1 cellular context compared by ENCODE assay signal in genomic region chr14:101588990-101589389, GRCh38.
A peak's percentile ranks its signal among the peaks of the same experiment; 100 is the strongest.
TF ChIP-seq lines count a peak whose summit lies in the region.

No MANE protein-coding gene starts in this region.

TF ChIP-seq in HepG2, 621 proteins besides CTCF, POLR2A, EP300 and RAD21 (continued from another document and continues in another):
- TF ChIP-seq ZNF281 (CRISPR knock-in tag; IDR thresholded peaks at IDR 0.05; ENCODE audit: borderline replicate concordance) (peak; percentile 51; the same call in 1 of the 2 replicates), FOXP4 (CRISPR knock-in tag; IDR thresholded peaks at IDR 0.05) (peak; percentile 73), ZFP37 (CRISPR knock-in tag; IDR thresholded peaks at IDR 0.05; ENCODE audit: borderline replicate concordance) (no peak), ELF3 (CRISPR knock-in tag; IDR thresholded peaks at IDR 0.05) (peak; percentile 62), ATM (IDR thresholded peaks at IDR 0.05; ENCODE audit: borderline replicate concordance) (no peak), ATF2 (CRISPR knock-in tag; IDR thresholded peaks at IDR 0.05) (no peak), ZBTB20 (CRISPR knock-in tag; IDR thresholded peaks at IDR 0.05; ENCODE audit: borderline replicate concordance, low read depth) (no peak), MYC (CRISPR knock-in tag; IDR thresholded peaks at IDR 0.05; ENCODE audit: borderline replicate concordance) (peak; percentile 50; the same call in 1 of the 2 replicates), ISL2 (CRISPR knock-in tag; IDR thresholded peaks at IDR 0.05) (no peak), ZNF746 (CRISPR knock-in tag; IDR thresholded peaks at IDR 0.05) (no peak), CBFB (CRISPR knock-in tag; IDR thresholded peaks at IDR 0.05) (no peak), JUNB (CRISPR knock-in tag; IDR thresholded peaks at IDR 0.05; ENCODE audit: borderline replicate concordance) (no peak), RAD51 (IDR thresholded peaks at IDR 0.05; ENCODE audit: borderline replicate concordance) (no peak), BCL6 (CRISPR knock-in tag; IDR thresholded peaks at IDR 0.05) (0 out of 2 replicates have a peak, but pooled peaks have one; percentile 8), HMG20A (CRISPR knock-in tag; IDR thresholded peaks at IDR 0.05; ENCODE audit: borderline replicate concordance) (no peak), ETV5 (CRISPR knock-in tag; IDR thresholded peaks at IDR 0.05; ENCODE audit: borderline replicate concordance) (peak; percentile 57; the same call in 1 of the 2 replicates), PHF21A (CRISPR knock-in tag; IDR thresholded peaks at IDR 0.05) (peak; percentile 30; the same call in 1 of the 2 replicates), ZNF34 (CRISPR knock-in tag; IDR thresholded peaks at IDR 0.05; ENCODE audit: borderline replicate concordance) (no peak), ATRX (CRISPR knock-in tag; IDR thresholded peaks at IDR 0.05; ENCODE audit: borderline replicate concordance) (no peak), BRF2 (CRISPR knock-in tag; IDR thresholded peaks at IDR 0.05) (no peak), DR1 (CRISPR knock-in tag; IDR thresholded peaks at IDR 0.05) (no peak), ZNF687 (CRISPR knock-in tag; IDR thresholded peaks at IDR 0.05) (peak; percentile 52), ADNP (CRISPR knock-in tag; IDR thresholded peaks at IDR 0.05) (0 out of 2 replicates have a peak, but pooled peaks have one; percentile 16), GLI4 (CRISPR knock-in tag; IDR thresholded peaks at IDR 0.05; ENCODE audit: borderline replicate concordance) (no peak), HMGXB3 (CRISPR knock-in tag; IDR thresholded peaks at IDR 0.05; ENCODE audit: borderline replicate concordance) (no peak), U2AF2 (IDR thresholded peaks at IDR 0.05; ENCODE audit: low read depth, low read length) (no peak), BCL3 (CRISPR knock-in tag; IDR thresholded peaks at IDR 0.05) (0 out of 2 replicates have a peak, but pooled peaks have one; percentile 13), PATZ1 (CRISPR knock-in tag; IDR thresholded peaks at IDR 0.05) (peak; percentile 87), THAP9 (CRISPR knock-in tag; IDR thresholded peaks at IDR 0.05; ENCODE audit: borderline replicate concordance) (no peak), GABPB1 (CRISPR knock-in tag; IDR thresholded peaks at IDR 0.05) (peak; percentile 71), CC2D1A (CRISPR knock-in tag; IDR thresholded peaks at IDR 0.05) (no peak)
